11 cellular contexts compared by ENCODE assay signal in genomic region chr2:151560289-151560688, GRCh38.
DNase-seq lines count a peak whose midpoint lies in the region; ATAC-seq and TF ChIP-seq lines count a peak whose summit lies in the region.
"Had no signal": no experiment of that assay in that cellular context is flagged by ENCODE, and none has a peak within 500 bp of the region (broad histone marks: within the 10 kb centered on the region; RNA-seq: fewer than 3 reads in every experiment).

No MANE protein-coding gene starts in this region.

- DNase-seq in DMS 273 (lab: John Stamatoyannopoulos, UW; ENCODE audit: unreplicated experiment) = peak; percentile 29
- no peak for DNase-seq in DMS 273 treated with DMSO at 0.1 percent for 48 hours (lab: John Stamatoyannopoulos, UW)
- DNase-seq in astrocyte of the hippocampus (ENCODE audit: low read depth, low spot score) = peak; percentile 79
- DNase-seq in left ventricle myocardium inferior = no peak
- DNase-seq in stromal cell of bone marrow (ENCODE audit: low read depth) = peak; percentile 48
- DNase-seq in NK-92 (lab: John Stamatoyannopoulos, UW; ENCODE audit: unreplicated experiment) = no peak
- DNase-seq: NCI-H2171 treated with DMSO at 0.1 percent for 48 hours had no signal

- no peaks in the 10 kb centered on the region for H3K27me3 ChIP-seq in left ventricle myocardium inferior (ENCODE audit: low read depth)
- H3K27me3 ChIP-seq: adrenal gland had no signal

- no peak for ATAC-seq in HG03139 (IDR thresholded peaks at IDR 0.05; ENCODE audit: unreplicated experiment)
- no peak for ATAC-seq in GM18858 (IDR thresholded peaks at IDR 0.05; ENCODE audit: unreplicated experiment)

- peak overlapping the region; percentile 34 for H3K27ac ChIP-seq in left ventricle myocardium inferior (replicated peaks)
- H3K27ac ChIP-seq: 22Rv1, adrenal gland had no signal

- H3K4me3 ChIP-seq in left ventricle myocardium inferior = no peak overlapping the region
- H3K4me3 ChIP-seq: adrenal gland had no signal

- intact Hi-C loops in left ventricle myocardium inferior (cut with micrococcal nuclease) = no loop called here

- no peak for TF ChIP-seq CTCF in left ventricle myocardium inferior (IDR thresholded peaks at IDR 0.05; ENCODE audit: borderline replicate concordance)

- no peaks in the 10 kb centered on the region for H3K9me3 ChIP-seq in left ventricle myocardium inferior (replicated peaks)
- H3K9me3 ChIP-seq: adrenal gland had no signal

- no peaks in the 10 kb centered on the region for H3K36me3 ChIP-seq in left ventricle myocardium inferior
- H3K36me3 ChIP-seq: adrenal gland had no signal

- peaks cover 10% of the 10 kb centered on the region for H3K4me1 ChIP-seq in left ventricle myocardium inferior
- H3K4me1 ChIP-seq: adrenal gland had no signal

Comparison
In these comparisons a context has a peak if more than half of its experiments do, and no peak if none do; other contexts are left out.
1. DNase-seq: peak in DMS 273 (single experiment), astrocyte of the hippocampus (single experiment) and stromal cell of bone marrow (single experiment); none in DMS 273 treated with DMSO at 0.1 percent for 48 hours (single experiment), left ventricle myocardium inferior (single experiment) and NK-92 (single experiment).